In genomic region chr2:42854207-42854818, GRCh38 we compare ENCODE assay signal across 10 cellular contexts.
A peak's percentile ranks its signal among the peaks of the same experiment; 100 is the strongest.
DNase-seq lines count a peak whose midpoint lies in the region; ATAC-seq and TF ChIP-seq lines count a peak whose summit lies in the region.
"Had no signal": no experiment of that assay in that cellular context is flagged by ENCODE, and none has a peak within 500 bp of the region (broad histone marks: within the 10 kb centered on the region; RNA-seq: fewer than 3 reads in every experiment).

No MANE protein-coding gene starts in this region.

- peak; percentile 60 to 77 for DNase-seq in SJSA1 (ENCODE audit: low read depth in 1 of 2, low spot score in 2 of 2)
- peak; percentile 65 for DNase-seq in fibroblast of the aortic adventitia (ENCODE audit: low read depth)
- DNase-seq in type B pancreatic cell (ENCODE audit: extremely low spot score, unreplicated experiment): no peak
- no peak for DNase-seq in stimulated activated naive B cell treated with anti-CD40 and anti-IgM and Interleukin-4, amounts not matched to agents 10 μg/mL and 1 μg/mL and 100 μg/mL, for 72 hours
- DNase-seq in effector memory CD4-positive, alpha-beta T cell: no peak
- no peak for DNase-seq in SHP77 (lab: John Stamatoyannopoulos, UW)
- DNase-seq: DND-41, NCI-H2081 had no signal

- peak; percentile 8 for TF ChIP-seq CTCF in fibroblast of the aortic adventitia (IDR thresholded peaks at IDR 0.05; ENCODE audit: insufficient read depth, low read length)
- no peak for TF ChIP-seq CTCF in nephron (IDR thresholded peaks at IDR 0.05; ENCODE audit: unreplicated experiment in 3 of 3)
- TF ChIP-seq CTCF in type B pancreatic cell (conservative IDR thresholded peaks at IDR 0.05): no peak

- H3K36me3 Mint-ChIP-seq in nephron (ENCODE audit: low read depth) (no peaks in the 10 kb centered on the region), type B pancreatic cell (no peaks in the 10 kb centered on the region)
- no peaks in the 10 kb centered on the region for H3K36me3 Mint-ChIP-seq in stimulated activated naive B cell treated with anti-CD40 and anti-IgM and Interleukin-4, amounts not matched to agents 10 μg/mL and 1 μg/mL and 100 μg/mL, for 72 hours

- peaks cover 51% of the 10 kb centered on the region for H3K4me1 ChIP-seq in SJSA1 (replicated peaks)
- no peaks in the 10 kb centered on the region for H3K4me1 ChIP-seq in effector memory CD4-positive, alpha-beta T cell (ENCODE audit: control insufficient read depth, insufficient read depth, low read length, poor library complexity, severe bottlenecking)

- H3K4me3 ChIP-seq in SJSA1 (no peak overlapping the region), fibroblast of the aortic adventitia (ENCODE audit: low read depth, low read length) (no peak overlapping the region)
- H3K4me3 ChIP-seq in effector memory CD4-positive, alpha-beta T cell (ENCODE audit: insufficient read depth, low read depth, low read length, poor library complexity, severe bottlenecking): no peak overlapping the region

- no peaks in the 10 kb centered on the region for H3K36me3 ChIP-seq in SJSA1
- no peaks in the 10 kb centered on the region for H3K36me3 ChIP-seq in effector memory CD4-positive, alpha-beta T cell (ENCODE audit: control insufficient read depth, insufficient read depth, low read length)

- ATAC-seq in GM21447 (IDR thresholded peaks at IDR 0.05; ENCODE audit: unreplicated experiment): no peak
- ATAC-seq in stimulated activated naive B cell treated with anti-CD40 and anti-IgM and Interleukin-4, amounts not matched to agents 10 μg/mL and 1 μg/mL and 100 μg/mL, for 72 hours (replicated peaks): no peak

- H3K4me1 Mint-ChIP-seq in nephron (peaks cover 52% of the 10 kb centered on the region), type B pancreatic cell (ENCODE audit: unreplicated experiment) (peaks cover 48% of the 10 kb centered on the region)
- peaks cover 0 to 2% of the 10 kb centered on the region in 2 donors for H3K4me1 Mint-ChIP-seq in stimulated activated naive B cell treated with anti-CD40 and anti-IgM and Interleukin-4, amounts not matched to agents 10 μg/mL and 1 μg/mL and 100 μg/mL, for 72 hours

- H3K27me3 ChIP-seq in SJSA1 (replicated peaks): no peaks in the 10 kb centered on the region
- no peaks in the 10 kb centered on the region for H3K27me3 ChIP-seq in effector memory CD4-positive, alpha-beta T cell (replicated peaks; ENCODE audit: control insufficient read depth, insufficient read depth, low read length, poor library complexity, severe bottlenecking)

- peak overlapping the region; percentile 74 for H3K27ac ChIP-seq in SJSA1
- H3K27ac ChIP-seq in effector memory CD4-positive, alpha-beta T cell (ENCODE audit: insufficient read depth, low read length, poor library complexity, severe bottlenecking): no peak overlapping the region

- H3K9me3 Mint-ChIP-seq in nephron (no peaks in the 10 kb centered on the region), type B pancreatic cell (peaks cover 6% of the 10 kb centered on the region)
- H3K9me3 Mint-ChIP-seq in stimulated activated naive B cell treated with anti-CD40 and anti-IgM and Interleukin-4, amounts not matched to agents 10 μg/mL and 1 μg/mL and 100 μg/mL, for 72 hours: peaks cover 0 to 3% of the 10 kb centered on the region in 2 donors

- peak overlapping the region; percentile 81 to 91 (median 82) for H3K27ac Mint-ChIP-seq in nephron
- H3K27ac Mint-ChIP-seq in type B pancreatic cell: peak overlapping the region; percentile 71
- H3K27ac Mint-ChIP-seq in stimulated activated naive B cell treated with anti-CD40 and anti-IgM and Interleukin-4, amounts not matched to agents 10 μg/mL and 1 μg/mL and 100 μg/mL, for 72 hours: no peak overlapping the region

- no peaks in the 10 kb centered on the region for H3K27me3 Mint-ChIP-seq in nephron (ENCODE audit: low read depth)
- H3K27me3 Mint-ChIP-seq in type B pancreatic cell: no peaks in the 10 kb centered on the region
- H3K27me3 Mint-ChIP-seq in stimulated activated naive B cell treated with anti-CD40 and anti-IgM and Interleukin-4, amounts not matched to agents 10 μg/mL and 1 μg/mL and 100 μg/mL, for 72 hours: peaks cover 5 to 6% of the 10 kb centered on the region in 2 donors

- H3K4me3 Mint-ChIP-seq in nephron (no peak overlapping the region), type B pancreatic cell (peak overlapping the region; percentile 57)
- no peak overlapping the region for H3K4me3 Mint-ChIP-seq in stimulated activated naive B cell treated with anti-CD40 and anti-IgM and Interleukin-4, amounts not matched to agents 10 μg/mL and 1 μg/mL and 100 μg/mL, for 72 hours

- H3K9me3 ChIP-seq in SJSA1 (replicated peaks): no peaks in the 10 kb centered on the region; the same call in 1 of the 2 replicates
- no peaks in the 10 kb centered on the region for H3K9me3 ChIP-seq in effector memory CD4-positive, alpha-beta T cell (ENCODE audit: control insufficient read depth, low read length)

Comparison
In these comparisons a context has a peak if more than half of its experiments do, and no peak if none do; other contexts are left out.
1. DNase-seq: peak in SJSA1 (2 of 2) and fibroblast of the aortic adventitia (single experiment); none in type B pancreatic cell (single experiment), stimulated activated naive B cell treated with anti-CD40 and anti-IgM and Interleukin-4, amounts not matched to agents 10 μg/mL and 1 μg/mL and 100 μg/mL, for 72 hours (single experiment), effector memory CD4-positive, alpha-beta T cell (0 of 3) and SHP77 (0 of 2).